1 cellular context compared by ENCODE assay signal in the genomic region with DNA sequence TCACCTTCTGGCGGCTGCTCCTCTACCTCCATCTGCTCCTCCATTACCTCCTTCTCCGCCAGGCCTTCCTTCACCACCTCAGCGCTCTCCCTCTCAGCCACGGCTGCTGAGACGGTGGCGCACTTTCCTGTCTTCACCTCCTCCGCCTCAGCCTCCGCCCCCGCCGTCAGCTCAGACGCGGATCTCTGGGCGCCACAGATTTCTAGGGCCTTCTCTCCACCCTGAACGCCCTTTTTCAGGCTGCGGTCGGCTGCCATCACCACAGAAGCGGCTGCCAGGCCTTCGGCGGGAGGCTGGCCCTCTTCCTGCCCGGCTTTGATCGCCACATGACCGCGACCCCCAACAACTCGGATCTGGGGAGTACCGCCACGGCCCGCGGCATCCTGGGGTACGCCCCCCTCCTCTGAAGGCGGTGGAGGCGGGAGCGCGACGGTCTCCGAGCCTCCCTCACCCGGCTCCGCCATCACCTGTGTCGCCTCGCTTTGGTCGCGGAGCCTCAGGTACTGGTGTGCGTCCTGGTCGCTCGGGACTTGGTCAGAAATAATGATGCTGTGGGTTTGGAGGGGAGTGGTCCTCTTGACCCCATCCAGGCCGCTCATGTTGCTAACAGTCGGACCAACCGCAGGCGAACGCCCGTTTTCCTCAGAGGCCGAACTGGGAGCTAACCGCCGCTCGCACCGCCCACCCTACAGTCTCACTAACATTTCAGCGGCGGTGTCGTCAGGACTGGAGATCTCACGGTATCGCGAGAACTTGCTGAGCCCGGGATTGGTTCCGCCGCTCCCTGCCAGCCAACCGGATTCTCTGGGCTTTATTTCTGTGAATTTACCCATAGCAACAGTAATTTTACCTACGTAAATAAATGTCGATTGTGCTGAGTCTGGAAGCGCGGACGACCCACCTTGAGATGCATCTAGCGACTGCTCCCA.
TF ChIP-seq lines count a peak whose summit lies in the region.

A gene (minus strand): TSS at position 699 of the 929 bp plus-strand sequence. CDS start 100 bp downstream, at position 599.

TF ChIP-seq in K562, 482 proteins besides CTCF, POLR2A, EP300 and RAD21 (continued from another document and continues in another):
- TF ChIP-seq ZNF175 (CRISPR knock-in tag; IDR thresholded peaks at IDR 0.05; ENCODE audit: low read depth) (no peak), ZNF75A (CRISPR knock-in tag; IDR thresholded peaks at IDR 0.05) (no peak), FOS (IDR thresholded peaks at IDR 0.05; ENCODE audit: extremely low read depth, insufficient read length) (peak; percentile 71), SP2 (IDR thresholded peaks at IDR 0.05; ENCODE audit: extremely low read depth, low read depth, low read length, poor library complexity, severe bottlenecking) (no peak), NRF1 (conservative IDR thresholded peaks at IDR 0.05 in 1 of 2, IDR thresholded peaks at IDR 0.05 in 1 of 2) (0 out of 4 replicates have a peak, but pooled peaks of 1 of the 2 experiments have one; percentile 14), MCM2 (IDR thresholded peaks at IDR 0.05; ENCODE audit: low read depth) (no peak), ZNF766 (CRISPR knock-in tag; conservative IDR thresholded peaks at IDR 0.05) (no peak), HNRNPLL (IDR thresholded peaks at IDR 0.05; ENCODE audit: low read depth, low read length, poor library complexity, severe bottlenecking) (peak; percentile 80), TBL1XR1 (IDR thresholded peaks at IDR 0.05; ENCODE audit: low read length in 2 of 2) (0 out of 4 replicates have a peak, but pooled peaks of 1 of the 2 experiments have one; percentile 48), ETV5 (CRISPR knock-in tag; IDR thresholded peaks at IDR 0.05; ENCODE audit: low read depth) (0 out of 2 replicates have a peak, but pooled peaks have one; percentile 18), ZSCAN29 (IDR thresholded peaks at IDR 0.05) (no peak), ZEB2 (IDR thresholded peaks at IDR 0.05) (no peak), SRF (CRISPR knock-in tag; IDR thresholded peaks at IDR 0.05) (peak in 1 of 2 experiments; percentile 17; a peak in 2 of 4 replicates), ZNF699 (CRISPR knock-in tag; IDR thresholded peaks at IDR 0.05; ENCODE audit: insufficient replicate concordance) (no peak), HLTF (IDR thresholded peaks at IDR 0.05) (no peak), FOXA1 (IDR thresholded peaks at IDR 0.05; ENCODE audit: borderline replicate concordance) (no peak), HMG20A (CRISPR knock-in tag; conservative IDR thresholded peaks at IDR 0.05) (no peak), FOXK2 (conservative IDR thresholded peaks at IDR 0.05 in 1 of 2, IDR thresholded peaks at IDR 0.05 in 1 of 2; ENCODE audit: low read depth in 2 of 2) (no peak), ZFP36 (IDR thresholded peaks at IDR 0.05; ENCODE audit: low read depth, low read length, partially characterized antibody) (no peak), ZNF3 (CRISPR knock-in tag; IDR thresholded peaks at IDR 0.05) (no peak), SIN3B (IDR thresholded peaks at IDR 0.05; ENCODE audit: low read depth) (peak; percentile 54; the same call in 1 of the 2 replicates), NEUROD1 (IDR thresholded peaks at IDR 0.05; ENCODE audit: borderline replicate concordance, low read depth, low read length, partially characterized antibody) (peak; percentile 57), ZNF785 (CRISPR knock-in tag; IDR thresholded peaks at IDR 0.05) (no peak), POLR2H (tag; IDR thresholded peaks at IDR 0.05; ENCODE audit: low read depth) (peak; percentile 90), GTF2A2 (tag; IDR thresholded peaks at IDR 0.05) (no peak), KHSRP (IDR thresholded peaks at IDR 0.05) (no peak), HOXB6 (CRISPR knock-in tag; IDR thresholded peaks at IDR 0.05; ENCODE audit: borderline replicate concordance) (no peak), PCBP2 (IDR thresholded peaks at IDR 0.05; ENCODE audit: low read depth, low read length, poor library complexity, severe bottlenecking) (no peak), HMG20B (CRISPR knock-in tag; IDR thresholded peaks at IDR 0.05) (no peak), ZNF436 (CRISPR knock-in tag; IDR thresholded peaks at IDR 0.05) (peak; percentile 13; the same call in 1 of the 2 replicates), DDX20 (tag; IDR thresholded peaks at IDR 0.05; ENCODE audit: low read depth) (no peak), HNRNPUL1 (IDR thresholded peaks at IDR 0.05; ENCODE audit: low read length) (no peak), JUN (IDR thresholded peaks at IDR 0.05; ENCODE audit: borderline replicate concordance, low read depth, low read length) (no peak), JUN (CRISPR knock-in tag; IDR thresholded peaks at IDR 0.05; ENCODE audit: borderline replicate concordance) (no peak), DACH1 (IDR thresholded peaks at IDR 0.05; ENCODE audit: partially characterized antibody) (no peak), ARNT (IDR thresholded peaks at IDR 0.05) (no peak), ZNF232 (CRISPR knock-in tag; IDR thresholded peaks at IDR 0.05) (no peak), RBM34 (IDR thresholded peaks at IDR 0.05; ENCODE audit: borderline replicate concordance, insufficient read depth, low read length) (no peak), CHD2 (IDR thresholded peaks at IDR 0.05; ENCODE audit: low read depth, low read length) (peak; percentile 97), CXXC5 (CRISPR knock-in tag; IDR thresholded peaks at IDR 0.05) (peak; percentile 55), LEF1 (IDR thresholded peaks at IDR 0.05) (no peak), PHB (CRISPR knock-in tag; IDR thresholded peaks at IDR 0.05) (no peak)
- TF ChIP-seq, protein P1, sequence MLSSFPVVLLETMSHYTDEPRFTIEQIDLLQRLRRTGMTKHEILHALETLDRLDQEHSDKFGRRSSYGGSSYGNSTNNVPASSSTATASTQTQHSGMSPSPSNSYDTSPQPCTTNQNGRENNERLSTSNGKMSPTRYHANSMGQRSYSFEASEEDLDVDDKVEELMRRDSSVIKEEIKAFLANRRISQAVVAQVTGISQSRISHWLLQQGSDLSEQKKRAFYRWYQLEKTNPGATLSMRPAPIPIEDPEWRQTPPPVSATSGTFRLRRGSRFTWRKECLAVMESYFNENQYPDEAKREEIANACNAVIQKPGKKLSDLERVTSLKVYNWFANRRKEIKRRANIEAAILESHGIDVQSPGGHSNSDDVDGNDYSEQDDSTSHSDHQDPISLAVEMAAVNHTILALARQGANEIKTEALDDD (IDR thresholded peaks at IDR 0.05) = no peak
- TF ChIP-seq, protein P2, sequence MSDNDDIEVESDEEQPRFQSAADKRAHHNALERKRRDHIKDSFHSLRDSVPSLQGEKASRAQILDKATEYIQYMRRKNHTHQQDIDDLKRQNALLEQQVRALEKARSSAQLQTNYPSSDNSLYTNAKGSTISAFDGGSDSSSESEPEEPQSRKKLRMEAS (CRISPR knock-in tag; IDR thresholded peaks at IDR 0.05) = peak; percentile 67
- TF ChIP-seq, protein P3, sequence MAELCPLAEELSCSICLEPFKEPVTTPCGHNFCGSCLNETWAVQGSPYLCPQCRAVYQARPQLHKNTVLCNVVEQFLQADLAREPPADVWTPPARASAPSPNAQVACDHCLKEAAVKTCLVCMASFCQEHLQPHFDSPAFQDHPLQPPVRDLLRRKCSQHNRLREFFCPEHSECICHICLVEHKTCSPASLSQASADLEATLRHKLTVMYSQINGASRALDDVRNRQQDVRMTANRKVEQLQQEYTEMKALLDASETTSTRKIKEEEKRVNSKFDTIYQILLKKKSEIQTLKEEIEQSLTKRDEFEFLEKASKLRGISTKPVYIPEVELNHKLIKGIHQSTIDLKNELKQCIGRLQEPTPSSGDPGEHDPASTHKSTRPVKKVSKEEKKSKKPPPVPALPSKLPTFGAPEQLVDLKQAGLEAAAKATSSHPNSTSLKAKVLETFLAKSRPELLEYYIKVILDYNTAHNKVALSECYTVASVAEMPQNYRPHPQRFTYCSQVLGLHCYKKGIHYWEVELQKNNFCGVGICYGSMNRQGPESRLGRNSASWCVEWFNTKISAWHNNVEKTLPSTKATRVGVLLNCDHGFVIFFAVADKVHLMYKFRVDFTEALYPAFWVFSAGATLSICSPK (IDR thresholded peaks at IDR 0.05; ENCODE audit: borderline replicate concordance) = no peak
- TF ChIP-seq, protein P4, sequence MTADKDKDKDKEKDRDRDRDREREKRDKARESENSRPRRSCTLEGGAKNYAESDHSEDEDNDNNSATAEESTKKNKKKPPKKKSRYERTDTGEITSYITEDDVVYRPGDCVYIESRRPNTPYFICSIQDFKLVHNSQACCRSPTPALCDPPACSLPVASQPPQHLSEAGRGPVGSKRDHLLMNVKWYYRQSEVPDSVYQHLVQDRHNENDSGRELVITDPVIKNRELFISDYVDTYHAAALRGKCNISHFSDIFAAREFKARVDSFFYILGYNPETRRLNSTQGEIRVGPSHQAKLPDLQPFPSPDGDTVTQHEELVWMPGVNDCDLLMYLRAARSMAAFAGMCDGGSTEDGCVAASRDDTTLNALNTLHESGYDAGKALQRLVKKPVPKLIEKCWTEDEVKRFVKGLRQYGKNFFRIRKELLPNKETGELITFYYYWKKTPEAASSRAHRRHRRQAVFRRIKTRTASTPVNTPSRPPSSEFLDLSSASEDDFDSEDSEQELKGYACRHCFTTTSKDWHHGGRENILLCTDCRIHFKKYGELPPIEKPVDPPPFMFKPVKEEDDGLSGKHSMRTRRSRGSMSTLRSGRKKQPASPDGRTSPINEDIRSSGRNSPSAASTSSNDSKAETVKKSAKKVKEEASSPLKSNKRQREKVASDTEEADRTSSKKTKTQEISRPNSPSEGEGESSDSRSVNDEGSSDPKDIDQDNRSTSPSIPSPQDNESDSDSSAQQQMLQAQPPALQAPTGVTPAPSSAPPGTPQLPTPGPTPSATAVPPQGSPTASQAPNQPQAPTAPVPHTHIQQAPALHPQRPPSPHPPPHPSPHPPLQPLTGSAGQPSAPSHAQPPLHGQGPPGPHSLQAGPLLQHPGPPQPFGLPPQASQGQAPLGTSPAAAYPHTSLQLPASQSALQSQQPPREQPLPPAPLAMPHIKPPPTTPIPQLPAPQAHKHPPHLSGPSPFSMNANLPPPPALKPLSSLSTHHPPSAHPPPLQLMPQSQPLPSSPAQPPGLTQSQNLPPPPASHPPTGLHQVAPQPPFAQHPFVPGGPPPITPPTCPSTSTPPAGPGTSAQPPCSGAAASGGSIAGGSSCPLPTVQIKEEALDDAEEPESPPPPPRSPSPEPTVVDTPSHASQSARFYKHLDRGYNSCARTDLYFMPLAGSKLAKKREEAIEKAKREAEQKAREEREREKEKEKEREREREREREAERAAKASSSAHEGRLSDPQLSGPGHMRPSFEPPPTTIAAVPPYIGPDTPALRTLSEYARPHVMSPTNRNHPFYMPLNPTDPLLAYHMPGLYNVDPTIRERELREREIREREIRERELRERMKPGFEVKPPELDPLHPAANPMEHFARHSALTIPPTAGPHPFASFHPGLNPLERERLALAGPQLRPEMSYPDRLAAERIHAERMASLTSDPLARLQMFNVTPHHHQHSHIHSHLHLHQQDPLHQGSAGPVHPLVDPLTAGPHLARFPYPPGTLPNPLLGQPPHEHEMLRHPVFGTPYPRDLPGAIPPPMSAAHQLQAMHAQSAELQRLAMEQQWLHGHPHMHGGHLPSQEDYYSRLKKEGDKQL (CRISPR knock-in tag; IDR thresholded peaks at IDR 0.05; ENCODE audit: borderline replicate concordance) = no peak
- TF ChIP-seq, protein P5, sequence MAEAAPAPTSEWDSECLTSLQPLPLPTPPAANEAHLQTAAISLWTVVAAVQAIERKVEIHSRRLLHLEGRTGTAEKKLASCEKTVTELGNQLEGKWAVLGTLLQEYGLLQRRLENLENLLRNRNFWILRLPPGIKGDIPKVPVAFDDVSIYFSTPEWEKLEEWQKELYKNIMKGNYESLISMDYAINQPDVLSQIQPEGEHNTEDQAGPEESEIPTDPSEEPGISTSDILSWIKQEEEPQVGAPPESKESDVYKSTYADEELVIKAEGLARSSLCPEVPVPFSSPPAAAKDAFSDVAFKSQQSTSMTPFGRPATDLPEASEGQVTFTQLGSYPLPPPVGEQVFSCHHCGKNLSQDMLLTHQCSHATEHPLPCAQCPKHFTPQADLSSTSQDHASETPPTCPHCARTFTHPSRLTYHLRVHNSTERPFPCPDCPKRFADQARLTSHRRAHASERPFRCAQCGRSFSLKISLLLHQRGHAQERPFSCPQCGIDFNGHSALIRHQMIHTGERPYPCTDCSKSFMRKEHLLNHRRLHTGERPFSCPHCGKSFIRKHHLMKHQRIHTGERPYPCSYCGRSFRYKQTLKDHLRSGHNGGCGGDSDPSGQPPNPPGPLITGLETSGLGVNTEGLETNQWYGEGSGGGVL (CRISPR knock-in tag; IDR thresholded peaks at IDR 0.05) = no peak
- TF ChIP-seq, protein P6, sequence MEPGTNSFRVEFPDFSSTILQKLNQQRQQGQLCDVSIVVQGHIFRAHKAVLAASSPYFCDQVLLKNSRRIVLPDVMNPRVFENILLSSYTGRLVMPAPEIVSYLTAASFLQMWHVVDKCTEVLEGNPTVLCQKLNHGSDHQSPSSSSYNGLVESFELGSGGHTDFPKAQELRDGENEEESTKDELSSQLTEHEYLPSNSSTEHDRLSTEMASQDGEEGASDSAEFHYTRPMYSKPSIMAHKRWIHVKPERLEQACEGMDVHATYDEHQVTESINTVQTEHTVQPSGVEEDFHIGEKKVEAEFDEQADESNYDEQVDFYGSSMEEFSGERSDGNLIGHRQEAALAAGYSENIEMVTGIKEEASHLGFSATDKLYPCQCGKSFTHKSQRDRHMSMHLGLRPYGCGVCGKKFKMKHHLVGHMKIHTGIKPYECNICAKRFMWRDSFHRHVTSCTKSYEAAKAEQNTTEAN (CRISPR knock-in tag; IDR thresholded peaks at IDR 0.05) = 0 out of 2 replicates have a peak, but pooled peaks have one; percentile 77
- TF ChIP-seq, protein P7, sequence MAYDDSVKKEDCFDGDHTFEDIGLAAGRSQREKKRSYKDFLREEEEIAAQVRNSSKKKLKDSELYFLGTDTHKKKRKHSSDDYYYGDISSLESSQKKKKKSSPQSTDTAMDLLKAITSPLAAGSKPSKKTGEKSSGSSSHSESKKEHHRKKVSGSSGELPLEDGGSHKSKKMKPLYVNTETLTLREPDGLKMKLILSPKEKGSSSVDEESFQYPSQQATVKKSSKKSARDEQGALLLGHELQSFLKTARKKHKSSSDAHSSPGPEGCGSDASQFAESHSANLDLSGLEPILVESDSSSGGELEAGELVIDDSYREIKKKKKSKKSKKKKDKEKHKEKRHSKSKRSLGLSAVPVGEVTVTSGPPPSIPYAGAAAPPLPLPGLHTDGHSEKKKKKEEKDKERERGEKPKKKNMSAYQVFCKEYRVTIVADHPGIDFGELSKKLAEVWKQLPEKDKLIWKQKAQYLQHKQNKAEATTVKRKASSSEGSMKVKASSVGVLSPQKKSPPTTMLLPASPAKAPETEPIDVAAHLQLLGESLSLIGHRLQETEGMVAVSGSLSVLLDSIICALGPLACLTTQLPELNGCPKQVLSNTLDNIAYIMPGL (CRISPR knock-in tag; IDR thresholded peaks at IDR 0.05) = no peak
